Comparison of ENCODE assay signal across 13 cellular contexts in the genomic region with DNA sequence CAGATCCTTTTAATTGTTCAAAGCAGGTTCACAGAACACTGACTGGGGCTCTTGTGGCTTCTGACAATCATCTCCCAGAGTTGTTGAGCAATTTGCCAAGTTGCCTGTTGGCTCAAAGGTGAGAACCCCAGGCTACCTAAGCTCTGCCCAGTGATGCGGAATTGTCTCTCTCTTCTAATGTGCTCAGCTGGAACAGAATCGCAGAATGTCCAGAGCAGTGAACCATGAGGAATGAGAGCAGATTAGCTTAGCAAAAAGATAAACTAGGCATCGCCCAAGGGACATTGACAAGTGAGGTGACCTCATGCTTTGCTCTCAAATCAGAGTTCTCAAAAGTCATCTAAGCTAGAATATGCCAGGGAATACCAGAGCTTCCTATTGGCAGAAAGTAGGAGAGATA.
DNase-seq lines count a peak whose midpoint lies in the region; ATAC-seq, FAIRE-seq and TF ChIP-seq lines count a peak whose summit lies in the region.
"Had no signal": no experiment of that assay in that cellular context is flagged by ENCODE, and none has a peak within 500 bp of the region (broad histone marks: within the 10 kb centered on the region; RNA-seq: fewer than 3 reads in every experiment).

No MANE protein-coding gene starts in this region.

- FAIRE-seq in H54 (lab: Jason Lieb, UNC), result no peak

- no peaks in the 10 kb centered on the region for H3K27me3 Mint-ChIP-seq in glutamatergic neuron (ENCODE audit: unreplicated experiment)

- H3K4me3 ChIP-seq in GM12865 (ENCODE audit: low read depth, low read length), result no peak overlapping the region
- H3K4me3 ChIP-seq: breast epithelium, esophagus muscularis mucosa had no signal

- peak overlapping the region; percentile 2 for H3K27ac Mint-ChIP-seq in glutamatergic neuron (ENCODE audit: unreplicated experiment)
- no peak overlapping the region for H3K27ac Mint-ChIP-seq in activated naive CD4-positive, alpha-beta T cell treated with anti-CD3 and anti-CD28 coated beads, Interleukin-2, amount 50 U/mL, for 72 hours
- H3K27ac Mint-ChIP-seq: immature natural killer cell had no signal

- no peak overlapping the region for H3K4me3 Mint-ChIP-seq in glutamatergic neuron (ENCODE audit: unreplicated experiment)
- H3K4me3 Mint-ChIP-seq: immature natural killer cell had no signal

- peak; percentile 74 for DNase-seq in GM12865 (ENCODE audit: low read depth)
- DNase-seq in NCI-H2029 treated with DMSO at 0.1 percent for 48 hours (lab: John Stamatoyannopoulos, UW), result peak; percentile 33
- DNase-seq in glutamatergic neuron, result no peak
- no peak for DNase-seq in mesenteric fat pad (ENCODE audit: low spot score)
- no peak for DNase-seq in activated naive CD4-positive, alpha-beta T cell treated with anti-CD3 and anti-CD28 coated beads, Interleukin-2, amount 50 U/mL, for 72 hours (ENCODE audit: low spot score in 2 of 2)
- DNase-seq in NCI-H2227 treated with DMSO at 0.1 percent for 48 hours (lab: John Stamatoyannopoulos, UW), result no peak
- no peak for DNase-seq in H54 (ENCODE audit: insufficient read length, low spot score)
- DNase-seq: immature natural killer cell; MM.1S; stimulated activated CD4-positive, alpha-beta T cell treated with anti-CD3 and anti-CD28 coated beads, Interleukin-2, amount 100 ng/mL, for 24 hours had no signal

- peak; percentile 65 for ATAC-seq in GM21786 (IDR thresholded peaks at IDR 0.05; ENCODE audit: unreplicated experiment)
- no peak for ATAC-seq in activated naive CD4-positive, alpha-beta T cell treated with anti-CD3 and anti-CD28 coated beads, Interleukin-2, amount 50 U/mL, for 72 hours

- TF ChIP-seq CTCF in GM12865 (IDR thresholded peaks at IDR 0.05; ENCODE audit: insufficient read depth, low read depth, low read length, missing control alignments), result no peak
- no peak for TF ChIP-seq CTCF in glutamatergic neuron (IDR thresholded peaks at IDR 0.05; ENCODE audit: partially characterized antibody, unreplicated experiment)

- H3K4me1 Mint-ChIP-seq in glutamatergic neuron (ENCODE audit: low read depth, unreplicated experiment), result peaks cover 13% of the 10 kb centered on the region

- H3K36me3 Mint-ChIP-seq in glutamatergic neuron (ENCODE audit: unreplicated experiment), result no peaks in the 10 kb centered on the region
- peaks cover 5 to 6% of the 10 kb centered on the region in 2 donors for H3K36me3 Mint-ChIP-seq in activated naive CD4-positive, alpha-beta T cell treated with anti-CD3 and anti-CD28 coated beads, Interleukin-2, amount 50 U/mL, for 72 hours
- H3K36me3 Mint-ChIP-seq: immature natural killer cell had no signal

- no peak for TF ChIP-seq POLR2A in H54 (IDR thresholded peaks at IDR 0.05; ENCODE audit: low read depth, low read length)

- H3K9me3 Mint-ChIP-seq in glutamatergic neuron (ENCODE audit: unreplicated experiment), result no peaks in the 10 kb centered on the region
- H3K9me3 Mint-ChIP-seq in activated naive CD4-positive, alpha-beta T cell treated with anti-CD3 and anti-CD28 coated beads, Interleukin-2, amount 50 U/mL, for 72 hours, result peaks cover 4 to 10% of the 10 kb centered on the region in 2 donors

Comparison
In these comparisons a context has a peak if more than half of its experiments do, and no peak if none do; other contexts are left out.
1. DNase-seq: peak in GM12865 (single experiment) and NCI-H2029 treated with DMSO at 0.1 percent for 48 hours (single experiment); none in glutamatergic neuron (single experiment), mesenteric fat pad (single experiment), activated naive CD4-positive, alpha-beta T cell treated with anti-CD3 and anti-CD28 coated beads, Interleukin-2, amount 50 U/mL, for 72 hours (0 of 2), NCI-H2227 treated with DMSO at 0.1 percent for 48 hours (single experiment) and H54 (single experiment).